In genomic region chr13:99275093-99275469, GRCh38 we compare ENCODE assay signal across 8 cellular contexts.
DNase-seq lines count a peak whose midpoint lies in the region; ATAC-seq and FAIRE-seq lines count a peak whose summit lies in the region.

No MANE protein-coding gene starts in this region.

- DNase-seq in activated gamma-delta T cell treated with Interleukin-2 at 50 U/mL for 16 hours (peak; percentile 26), activated gamma-delta T cell (lab: John Stamatoyannopoulos, UW) (no peak), RCC 7860 (ENCODE audit: low spot score) (peak; percentile 41), dedifferentiated amniotic fluid mesenchymal stem cell (ENCODE audit: extremely low spot score) (no peak), NCI-H2081 (lab: John Stamatoyannopoulos, UW) (no peak)
- DNase-seq in central memory CD4-positive, alpha-beta T cell = peak; percentile 51

- H3K36me3 Mint-ChIP-seq in stimulated activated memory B cell treated with anti-CD40 and anti-IgM and Interleukin-4, amounts not matched to agents 10 μg/mL and 1 μg/mL and 100 μg/mL, for 72 hours = peaks cover 57% of the 10 kb centered on the region

- peaks cover 94% of the 10 kb centered on the region for H3K4me1 Mint-ChIP-seq in stimulated activated memory B cell treated with anti-CD40 and anti-IgM and Interleukin-4, amounts not matched to agents 10 μg/mL and 1 μg/mL and 100 μg/mL, for 72 hours

- no peak for ATAC-seq in stimulated activated memory B cell treated with anti-CD40 and anti-IgM and Interleukin-4, amounts not matched to agents 10 μg/mL and 1 μg/mL and 100 μg/mL, for 72 hours
- no peak for ATAC-seq in HG03175 (IDR thresholded peaks at IDR 0.05; ENCODE audit: unreplicated experiment)

- H3K27me3 Mint-ChIP-seq in stimulated activated memory B cell treated with anti-CD40 and anti-IgM and Interleukin-4, amounts not matched to agents 10 μg/mL and 1 μg/mL and 100 μg/mL, for 72 hours = no peaks in the 10 kb centered on the region

- FAIRE-seq in RCC 7860 (lab: Jason Lieb, UNC) = no peak

- peaks cover 5% of the 10 kb centered on the region for H3K9me3 Mint-ChIP-seq in stimulated activated memory B cell treated with anti-CD40 and anti-IgM and Interleukin-4, amounts not matched to agents 10 μg/mL and 1 μg/mL and 100 μg/mL, for 72 hours

- peak overlapping the region; percentile 97 for H3K27ac Mint-ChIP-seq in stimulated activated memory B cell treated with anti-CD40 and anti-IgM and Interleukin-4, amounts not matched to agents 10 μg/mL and 1 μg/mL and 100 μg/mL, for 72 hours

- no peak overlapping the region for H3K4me3 Mint-ChIP-seq in stimulated activated memory B cell treated with anti-CD40 and anti-IgM and Interleukin-4, amounts not matched to agents 10 μg/mL and 1 μg/mL and 100 μg/mL, for 72 hours

Comparison
In these comparisons a context has a peak if more than half of its experiments do, and no peak if none do; other contexts are left out.
1. DNase-seq: peak in activated gamma-delta T cell treated with Interleukin-2 at 50 U/mL for 16 hours (single experiment), RCC 7860 (single experiment) and central memory CD4-positive, alpha-beta T cell (single experiment); none in activated gamma-delta T cell (single experiment), dedifferentiated amniotic fluid mesenchymal stem cell (single experiment) and NCI-H2081 (0 of 2).